1 cellular context compared by ENCODE assay signal in genomic region chr4:35253331-35253730, GRCh38.
TF ChIP-seq lines count a peak whose summit lies in the region.

No MANE protein-coding gene starts in this region.

TF ChIP-seq in HCT116, 20 proteins besides CTCF, POLR2A, EP300 and RAD21 (continued from another document):
- TF ChIP-seq TCF7L2 (IDR thresholded peaks at IDR 0.05; ENCODE audit: borderline replicate concordance, extremely low read depth, insufficient read depth, insufficient read length) (no peak), ATF3 (IDR thresholded peaks at IDR 0.05) (no peak), POLR2AphosphoS5 (IDR thresholded peaks at IDR 0.05; ENCODE audit: low read depth, low read length) (no peak), ZFX (IDR thresholded peaks at IDR 0.05) (no peak), SRF (IDR thresholded peaks at IDR 0.05; ENCODE audit: low read depth) (no peak), ZBTB33 (IDR thresholded peaks at IDR 0.05; ENCODE audit: extremely low read depth, insufficient replicate concordance, low read length) (no peak), SP1 (IDR thresholded peaks at IDR 0.05; ENCODE audit: low read depth) (no peak), FOSL1 (IDR thresholded peaks at IDR 0.05; ENCODE audit: low read depth) (no peak)
